In genomic region chr2:192194866-192195547, GRCh38 we compare ENCODE assay signal across 8 cellular contexts. TPM values are rescaled to one million over a fixed set of nuclear protein-coding genes. Genes with fewer than 3 reads are reported as not detected.
DNase-seq lines count a peak whose midpoint lies in the region; ATAC-seq and TF ChIP-seq lines count a peak whose summit lies in the region.

Gene TMEFF2 (minus strand): TSS chr2:192194933. CDS start chr2:192194524, 409 bp downstream.

- H3K4me1 ChIP-seq in esophagus (ENCODE audit: control insufficient read depth in 2 of 2, insufficient read depth in 2 of 2, low read length in 1 of 2), result peaks cover 14 to 20% of the 10 kb centered on the region in 2 donors

- peak within 1 kb of the TSS; percentile 89 to 90 for H3K4me3 Mint-ChIP-seq in stimulated activated naive B cell treated with anti-CD40 and anti-IgM and Interleukin-4, amounts not matched to agents 10 μg/mL and 1 μg/mL and 100 μg/mL, for 72 hours

- no peaks in the 10 kb centered on the region for H3K9me3 Mint-ChIP-seq in stimulated activated naive B cell treated with anti-CD40 and anti-IgM and Interleukin-4, amounts not matched to agents 10 μg/mL and 1 μg/mL and 100 μg/mL, for 72 hours

- peak within 1 kb of the TSS; percentile 84 for H3K27ac Mint-ChIP-seq in stimulated activated naive B cell treated with anti-CD40 and anti-IgM and Interleukin-4, amounts not matched to agents 10 μg/mL and 1 μg/mL and 100 μg/mL, for 72 hours

- H3K9me3 ChIP-seq in esophagus (ENCODE audit: control insufficient read depth in 2 of 2, insufficient read depth in 1 of 2, low read depth in 1 of 2, low read length in 1 of 2), result no peaks in the 10 kb centered on the region

- no peak for TF ChIP-seq POLR2A in GM18505 (IDR thresholded peaks at IDR 0.05; ENCODE audit: borderline replicate concordance, extremely low read depth, insufficient read depth, insufficient read length)

- peak within 1 kb of the TSS; percentile 42 for H3K4me3 ChIP-seq in esophagus (ENCODE audit: low read depth in 1 of 2, low read length in 2 of 2)

- H3K27me3 Mint-ChIP-seq in stimulated activated naive B cell treated with anti-CD40 and anti-IgM and Interleukin-4, amounts not matched to agents 10 μg/mL and 1 μg/mL and 100 μg/mL, for 72 hours, result peaks cover 45 to 60% of the 10 kb centered on the region in 2 donors

- ATAC-seq in GM18505 (IDR thresholded peaks at IDR 0.05; ENCODE audit: unreplicated experiment) (peak; percentile 68), HG03025 (IDR thresholded peaks at IDR 0.05; ENCODE audit: low FRiP score, unreplicated experiment) (peak; percentile 67), HG03108 (IDR thresholded peaks at IDR 0.05; ENCODE audit: unreplicated experiment) (no peak)
- ATAC-seq in stimulated activated naive B cell treated with anti-CD40 and anti-IgM and Interleukin-4, amounts not matched to agents 10 μg/mL and 1 μg/mL and 100 μg/mL, for 72 hours (replicated peaks), result peak; percentile 76 to 82

- H3K36me3 Mint-ChIP-seq in stimulated activated naive B cell treated with anti-CD40 and anti-IgM and Interleukin-4, amounts not matched to agents 10 μg/mL and 1 μg/mL and 100 μg/mL, for 72 hours, result no peaks in the 10 kb centered on the region

- peaks cover 0 to 25% of the 10 kb centered on the region in 2 donors for H3K27me3 ChIP-seq in esophagus (ENCODE audit: control insufficient read depth in 1 of 2, insufficient read depth in 2 of 2, low read length in 2 of 2)

- no peaks in the 10 kb centered on the region for H3K36me3 ChIP-seq in esophagus (ENCODE audit: control insufficient read depth in 2 of 2, insufficient read depth in 2 of 2, low read length in 1 of 2)

- peak; percentile 77 for DNase-seq in NCI-H226
- peak; percentile 61 for DNase-seq in activated T-cell treated with anti-CD3 and anti-CD28 coated beads for 48 hours (ENCODE audit: low read depth)
- DNase-seq in midbrain (lab: John Stamatoyannopoulos, UW), result peak; percentile 96
- DNase-seq in stimulated activated naive B cell treated with anti-CD40 and anti-IgM and Interleukin-4, amounts not matched to agents 10 μg/mL and 1 μg/mL and 100 μg/mL, for 72 hours, result peak; percentile 23

- peaks cover 24 to 32% of the 10 kb centered on the region in 2 donors for H3K4me1 Mint-ChIP-seq in stimulated activated naive B cell treated with anti-CD40 and anti-IgM and Interleukin-4, amounts not matched to agents 10 μg/mL and 1 μg/mL and 100 μg/mL, for 72 hours

- 1 to 3% methylated on average over 54 to 64 of the region's 64 CpGs for WGBS in esophagus, 2 donors

- no peak within 1 kb of the TSS for H3K27ac ChIP-seq in esophagus (ENCODE audit: low read depth in 2 of 2, low read length in 1 of 2)

RNA-seq across cellular contexts. Expression of gene TMEFF2, which starts in this region (rescaled TPM):
- polyA plus RNA-seq in esophagus, result under 1 TPM; 0.02 to 0.08 TPM

Comparison
In these comparisons a context has a peak if more than half of its experiments do, and no peak if none do; other contexts are left out.
1. DNase-seq: peak in every context shown above with its lines; median percentile 96 in midbrain; 77 in NCI-H226; 61 in activated T-cell treated with anti-CD3 and anti-CD28 coated beads for 48 hours; 23 in stimulated activated naive B cell treated with anti-CD40 and anti-IgM and Interleukin-4, amounts not matched to agents 10 μg/mL and 1 μg/mL and 100 μg/mL, for 72 hours.